8 cellular contexts compared by ENCODE assay signal in genomic region chrX:41333744-41333993, GRCh38. TPM values are rescaled to one million over a fixed set of nuclear protein-coding genes. Genes with fewer than 3 reads are reported as not detected.
DNase-seq lines count a peak whose midpoint lies in the region; ATAC-seq and TF ChIP-seq lines count a peak whose summit lies in the region.

No MANE protein-coding gene starts in this region.

- no peaks in the 10 kb centered on the region for H3K9me3 ChIP-seq in tibial nerve

- no peak overlapping the region for H4K8ac ChIP-seq in mesendoderm (ENCODE audit: low read depth, low read length)

- H3K56ac ChIP-seq in mesendoderm (ENCODE audit: low read length), result peak overlapping the region; percentile 91

- no CpG with 5 or more reads among the region's 17 CpGs for WGBS in mesendoderm (ENCODE audit: extremely low coverage, insufficient coverage, low lambda C conversion rate)
- 1 to 2% methylated on average over 17 of the region's 17 CpGs for WGBS in tibial nerve, 2 donors

- peak overlapping the region; percentile 94 to 97 (median 96) for H3K4me3 Mint-ChIP-seq in T-cell

- TF ChIP-seq POLR2A in tibial nerve (IDR thresholded peaks at IDR 0.05), result no peak

- H2BK120ac ChIP-seq in mesendoderm (ENCODE audit: low read depth, low read length), result no peak overlapping the region

- H3K4me1 ChIP-seq in mesendoderm (ENCODE audit: control insufficient read depth, low read depth, low read length), result no peaks in the 10 kb centered on the region
- H3K4me1 ChIP-seq in tibial nerve, result peaks cover 0 to 19% (median 6%) of the 10 kb centered on the region in 4 donors

- no peak overlapping the region for H3K18ac ChIP-seq in mesendoderm (ENCODE audit: low read length)

- H3K36me3 ChIP-seq in mesendoderm (ENCODE audit: control insufficient read depth, insufficient read depth, low read length) (no peaks in the 10 kb centered on the region), tibial nerve (no peaks in the 10 kb centered on the region)

- peak overlapping the region; percentile 98 for H3K9ac ChIP-seq in mesendoderm (ENCODE audit: low read length)

- H3K4me2 ChIP-seq in mesendoderm (ENCODE audit: low read length), result peak overlapping the region; percentile 52

- peak overlapping the region; percentile 54 for H2BK5ac ChIP-seq in mesendoderm (ENCODE audit: low read length)

- no peaks in the 10 kb centered on the region for H3K27me3 ChIP-seq in mesendoderm (ENCODE audit: insufficient read depth, low read length, poor library complexity)
- no peaks in the 10 kb centered on the region for H3K27me3 ChIP-seq in tibial nerve

- H3K9me3 Mint-ChIP-seq in T-cell, result no peaks in the 10 kb centered on the region

- TF ChIP-seq CTCF in tibial nerve (IDR thresholded peaks at IDR 0.05), result no peak

- peaks cover 10% of the 10 kb centered on the region for H3K36me3 Mint-ChIP-seq in T-cell

- H2AK5ac ChIP-seq in mesendoderm (ENCODE audit: low read length), result no peak overlapping the region

- peak overlapping the region; percentile 100 for H3K27ac Mint-ChIP-seq in T-cell

- CTCF ChIA-PET in T-cell (lab: Charles Lee), result interaction anchor here in 1 of 2 donors (0.7 kb wide), 2 partner anchors 625 to 753 kb away, joined by 3 to 6 read pairs; partner anchors contain the start of gene ATP6AP2

- H3K4me3 ChIP-seq in mesendoderm (ENCODE audit: low read length) (peak overlapping the region; percentile 90), tibial nerve (peak overlapping the region; percentile 81 to 96 (median 88))

- no peaks in the 10 kb centered on the region for H3K79me1 ChIP-seq in mesendoderm (ENCODE audit: low read length)

- H3K4ac ChIP-seq in mesendoderm (ENCODE audit: low read depth, low read length), result peak overlapping the region; percentile 72

- peak in 2 of 3 donors; percentile 41 to 70 for DNase-seq in stimulated activated CD4-positive, alpha-beta T cell treated with anti-CD3 and anti-CD28 coated beads, TNF-alpha, amount 100 ng/mL, for 48 hours (ENCODE audit: low read depth in 3 of 3)
- no peak for DNase-seq in stimulated activated CD4-positive, alpha-beta T cell treated with anti-CD3 and anti-CD28 coated beads, Interleukin-2, amount 100 ng/mL, for 48 hours
- peak; percentile 78 for DNase-seq in NCI-H1436 (lab: John Stamatoyannopoulos, UW)
- peak in 19 of 34 experiments; percentile 51 to 90 (median 69) for DNase-seq in T-cell
- DNase-seq in effector CD8-positive, alpha-beta T cell (lab: John Stamatoyannopoulos, UW), result peak; percentile 66
- DNase-seq in mesendoderm, result peak; percentile 92
- peak; percentile 28 to 49 for DNase-seq in tibial nerve (ENCODE audit: low spot score in 2 of 2)

- POLR2A ChIA-PET in T-cell (lab: Charles Lee), result interaction anchor here (0.5 to 1.0 kb wide), 5 partner anchors 9 to 109 kb away, joined by 3 to 9 read pairs (median 4); no protein-coding TSS in a partner anchor

- H3K23ac ChIP-seq in mesendoderm (ENCODE audit: low read length), result no peak overlapping the region

- H4K5ac ChIP-seq in mesendoderm (ENCODE audit: low read length), result no peak overlapping the region

- peaks cover 43% of the 10 kb centered on the region for H3K79me2 ChIP-seq in mesendoderm (ENCODE audit: control insufficient read depth, insufficient read depth, low read length)

- H3K27me3 Mint-ChIP-seq in T-cell, result no peaks in the 10 kb centered on the region

- TF ChIP-seq EP300 in tibial nerve (IDR thresholded peaks at IDR 0.05), result no peak

- H2BK15ac ChIP-seq in mesendoderm (replicated peaks; ENCODE audit: low read depth), result no peak overlapping the region

- peaks cover 32 to 88% (median 52%) of the 10 kb centered on the region in 3 donors for H3K4me1 Mint-ChIP-seq in T-cell

- peak; percentile 24 for ATAC-seq in HG02798 (IDR thresholded peaks at IDR 0.05; ENCODE audit: poor library complexity, unreplicated experiment)
- peak; percentile 36 to 42 (median 39) for ATAC-seq in T-cell (replicated peaks in 1 of 4)

- H3K27ac ChIP-seq in mesendoderm (ENCODE audit: low read depth, low read length) (peak overlapping the region; percentile 77), tibial nerve (peak overlapping the region; percentile 97 to 100 (median 100))

RNA-seq across cellular contexts. Expression of gene DDX3X, which starts 0.3 kb away (rescaled TPM):
- total RNA-seq in T-cell (1,000 to 10,000 TPM in 1 of 5 donors, 100 to 1,000 TPM in 4; 253 to 1,077 (median 367) TPM), tibial nerve (100 to 1,000 TPM; 123 to 171 (median 148) TPM)
- 156 TPM for polyA plus RNA-seq in mesendoderm (2013, experiment 1 of 2)
- 152 TPM for polyA plus RNA-seq in mesendoderm (2013, experiment 2 of 2)

Comparison
In these comparisons a context has a peak if more than half of its experiments do, and no peak if none do; other contexts are left out.
1. DNase-seq: peak in stimulated activated CD4-positive, alpha-beta T cell treated with anti-CD3 and anti-CD28 coated beads, TNF-alpha, amount 100 ng/mL, for 48 hours (2 of 3), NCI-H1436 (single experiment), T-cell (19 of 34), effector CD8-positive, alpha-beta T cell (single experiment), mesendoderm (single experiment) and tibial nerve (2 of 2); none in stimulated activated CD4-positive, alpha-beta T cell treated with anti-CD3 and anti-CD28 coated beads, Interleukin-2, amount 100 ng/mL, for 48 hours (0 of 2).